1 cellular context compared by ENCODE assay signal in genomic region chr1:66532798-66533783, GRCh38.
TF ChIP-seq lines count a peak whose summit lies in the region.

No MANE protein-coding gene starts in this region.

TF ChIP-seq in H1, 55 proteins besides CTCF, POLR2A, EP300 and RAD21 (continued from another document):
- no peak for TF ChIP-seq USF2 (IDR thresholded peaks at IDR 0.05; ENCODE audit: low read length)
- TF ChIP-seq KDM4A (IDR thresholded peaks at IDR 0.05; ENCODE audit: low read depth, low read length, severe bottlenecking): peak; percentile 79
